In genomic region chr1:92858564-92859399, GRCh38 we compare ENCODE assay signal across 8 cellular contexts. TPM values are rescaled to one million over a fixed set of nuclear protein-coding genes. Genes with fewer than 3 reads are reported as not detected.
DNase-seq lines count a peak whose midpoint lies in the region; ATAC-seq and TF ChIP-seq lines count a peak whose summit lies in the region.

No MANE protein-coding gene starts in this region.

- H3K4me1 ChIP-seq in KMS-11 (ENCODE audit: low read depth, poor library complexity, severe bottlenecking) (peaks cover 20% of the 10 kb centered on the region), OCI-LY7 (ENCODE audit: insufficient read depth, low read length, poor library complexity, severe bottlenecking) (peaks cover 28% of the 10 kb centered on the region)

- H3K9me3 ChIP-seq in CD4-positive, alpha-beta T cell (ENCODE audit: control insufficient read depth, low read length) = no peaks in the 10 kb centered on the region
- H3K9me3 ChIP-seq in OCI-LY7 (ENCODE audit: low read length) = no peaks in the 10 kb centered on the region

- H2AFZ ChIP-seq in KMS-11 (ENCODE audit: low read depth) = no peak overlapping the region
- H2AFZ ChIP-seq in OCI-LY7 (ENCODE audit: low read length) = peak overlapping the region; percentile 65

- H3K27ac Mint-ChIP-seq in CD4-positive, alpha-beta T cell = peak overlapping the region; percentile 72

- no TSS peak for BruUV-seq in OCI-LY7 (replicated peaks; lab: Mats Ljungman, UMichigan)

- H3K4me3 ChIP-seq in KMS-11 (IDR thresholded peaks at IDR 0.05; ENCODE audit: insufficient read depth, low read depth, low read length) (no peak overlapping the region), OCI-LY7 (ENCODE audit: low read depth, low read length, poor library complexity, severe bottlenecking) (peak overlapping the region; percentile 56)

- no peaks in the 10 kb centered on the region for H3K27me3 ChIP-seq in CD4-positive, alpha-beta T cell (ENCODE audit: control insufficient read depth, insufficient read depth, low read length)
- no peaks in the 10 kb centered on the region for H3K27me3 ChIP-seq in KMS-11 (ENCODE audit: insufficient read depth, low read depth)

- H3K36me3 Mint-ChIP-seq in CD4-positive, alpha-beta T cell (ENCODE audit: low read depth) = peaks cover 15% of the 10 kb centered on the region

- H3K4me1 Mint-ChIP-seq in CD4-positive, alpha-beta T cell (ENCODE audit: low read depth) = peaks cover 14% of the 10 kb centered on the region

- H3K9me3 Mint-ChIP-seq in CD4-positive, alpha-beta T cell = no peaks in the 10 kb centered on the region

- peak overlapping the region; percentile 52 for H3K4me3 Mint-ChIP-seq in CD4-positive, alpha-beta T cell

- no peaks in the 10 kb centered on the region for H3K9me2 ChIP-seq in OCI-LY7 (ENCODE audit: insufficient read depth, low read length)

- peak in 6 of 10 experiments; percentile 22 to 48 (median 38) for DNase-seq in CD4-positive, alpha-beta T cell
- DNase-seq in OCI-LY7 (ENCODE audit: low spot score) (peak; percentile 91), foreskin melanocyte (peak; percentile 75), omental fat pad (ENCODE audit: low spot score) (no peak)
- peak; percentile 38 for DNase-seq in activated naive CD4-positive, alpha-beta T cell treated with anti-CD3 and anti-CD28 coated beads, Interleukin-2, amount 50 U/mL, for 16 hours

- no peaks in the 10 kb centered on the region for H3K36me3 ChIP-seq in KMS-11 (ENCODE audit: insufficient read depth)
- peaks cover 28% of the 10 kb centered on the region for H3K36me3 ChIP-seq in OCI-LY7 (ENCODE audit: insufficient read depth, low read length)

- CTCF ChIA-PET in CD4-positive, alpha-beta T cell (lab: Charles Lee) = interaction anchor here (0.6 to 8.3 kb wide), 23 partner anchors 10 to 221 kb away, joined by 3 to 101 read pairs (median 5); partner anchors contain the start of genes DIPK1A and RPL5
- CTCF ChIA-PET in OCI-LY7 (lab: Charles Lee; ENCODE audit: unreplicated experiment) = interaction anchor here (0.5 to 1.6 kb wide), 6 partner anchors 45 to 203 kb away, joined by 3 to 7 read pairs (median 5); no protein-coding TSS in a partner anchor

- H3K4me2 ChIP-seq in KMS-11 (peak overlapping the region; percentile 19; the same call in 1 of the 2 replicates), OCI-LY7 (ENCODE audit: low read length) (peak overlapping the region; percentile 70)

- no peak overlapping the region for H3K9ac ChIP-seq in KMS-11

- H3K27me3 Mint-ChIP-seq in CD4-positive, alpha-beta T cell = no peaks in the 10 kb centered on the region

- no peaks in the 10 kb centered on the region for H4K20me1 ChIP-seq in KMS-11 (ENCODE audit: insufficient read depth)
- no peaks in the 10 kb centered on the region for H4K20me1 ChIP-seq in OCI-LY7 (ENCODE audit: insufficient read depth, low read length)

- peak; percentile 99 for TF ChIP-seq CTCF in CD4-positive, alpha-beta T cell (IDR thresholded peaks at IDR 0.05)
- peak; percentile 85 for TF ChIP-seq CTCF in KMS-11 (conservative IDR thresholded peaks at IDR 0.05; ENCODE audit: low read depth, low read length)
- TF ChIP-seq CTCF in OCI-LY7 (conservative IDR thresholded peaks at IDR 0.05; ENCODE audit: low read length) = peak; percentile 100
- peak; percentile 47 to 87 (median 77) for TF ChIP-seq CTCF in omental fat pad (IDR thresholded peaks at IDR 0.05)

- peak; percentile 96 for ATAC-seq in CD4-positive, alpha-beta T cell (ENCODE audit: poor library complexity)
- ATAC-seq in GM19324 (IDR thresholded peaks at IDR 0.05; ENCODE audit: low FRiP score, unreplicated experiment) = peak; percentile 54
- peak; percentile 85 for ATAC-seq in omental fat pad (ENCODE audit: low FRiP score)
- no peak for ATAC-seq in GM19328 (IDR thresholded peaks at IDR 0.05; ENCODE audit: unreplicated experiment)

- no peaks in the 10 kb centered on the region for H3K79me2 ChIP-seq in KMS-11 (ENCODE audit: insufficient read depth, low read depth)
- H3K79me2 ChIP-seq in OCI-LY7 (ENCODE audit: insufficient read depth, low read depth, low read length) = peaks cover 58% of the 10 kb centered on the region

- peak overlapping the region; percentile 1 for H3K27ac ChIP-seq in CD4-positive, alpha-beta T cell (ENCODE audit: low read depth, low read length)
- H3K27ac ChIP-seq in KMS-11 = no peak overlapping the region
- peak overlapping the region; percentile 65 for H3K27ac ChIP-seq in OCI-LY7 (ENCODE audit: low read depth, low read length, poor library complexity, severe bottlenecking)

- intact Hi-C loops in CD4-positive, alpha-beta T cell (cut with DNase I, micrococcal nuclease) = loop anchor here (1.0 to 5.0 kb wide), 5 partner anchors 102 to 204 kb away; no protein-coding TSS in a partner anchor
- intact Hi-C loops in OCI-LY7 (cut with micrococcal nuclease; ENCODE audit: unreplicated experiment) = loop anchor here (1.0 to 2.0 kb wide), 4 partner anchors 92 to 204 kb away; no protein-coding TSS in a partner anchor

- POLR2A ChIA-PET in CD4-positive, alpha-beta T cell (lab: Charles Lee) = interaction anchor here (0.9 to 3.9 kb wide), 8 partner anchors 92 to 184 kb away, joined by 3 to 59 read pairs (median 4); partner anchors contain the start of gene DIPK1A
- POLR2A ChIA-PET in OCI-LY7 (lab: Charles Lee) = interaction anchor here (0.6 to 2.6 kb wide), 16 partner anchors 11 to 493 kb away, joined by 3 to 38 read pairs (median 4); partner anchors contain the start of gene DIPK1A

RNA-seq across cellular contexts. Expression of gene RPL5, which starts 26.9 kb away (rescaled TPM):
- total RNA-seq in CD4-positive, alpha-beta T cell = 1,000 to 10,000 TPM; 1,712 to 1,770 TPM
- 1,862 and 2,614 TPM in 2 replicates for total RNA-seq in OCI-LY7 (2014; rRNA removed; shearing (Covaris generic))
- total RNA-seq in OCI-LY7 (2022) = 1,651 and 1,677 TPM in 2 replicates
- total RNA-seq in omental fat pad = 1,000 to 10,000 TPM; 1,480 to 1,916 (median 1,561) TPM
